ENCODE assay signal across 25 cellular contexts in genomic region chr17:76039121-76039520, GRCh38. TPM values are rescaled to one million over a fixed set of nuclear protein-coding genes. Genes with fewer than 3 reads are reported as not detected.
DNase-seq lines count a peak whose midpoint lies in the region; ATAC-seq, FAIRE-seq and TF ChIP-seq lines count a peak whose summit lies in the region.
"Had no signal": no experiment of that assay in that cellular context is flagged by ENCODE, and none has a peak within 500 bp of the region (broad histone marks: within the 10 kb centered on the region; RNA-seq: fewer than 3 reads in every experiment).

No MANE protein-coding gene starts in this region.

- H3K4me1 ChIP-seq in HEK293 (ENCODE audit: control insufficient read depth, insufficient read depth, low read length) (no peaks in the 10 kb centered on the region), GM12878 (ENCODE audit: control insufficient read depth, insufficient read depth, low read length) (no peaks in the 10 kb centered on the region), muscle layer of duodenum (ENCODE audit: control insufficient read depth in 1 of 2, insufficient read depth in 2 of 2, low read length in 2 of 2) (peaks cover 4 to 30% of the 10 kb centered on the region in 2 donors), testis (peaks cover 11% of the 10 kb centered on the region)
- H3K4me1 ChIP-seq: psoas muscle had no signal

- no peak for TF ChIP-seq CTCF in Calu3 (IDR thresholded peaks at IDR 0.05; ENCODE audit: unreplicated experiment)
- TF ChIP-seq CTCF in HEK293 (tag by site-specific recombination; IDR thresholded peaks at IDR 0.05), result no peak
- no peak for TF ChIP-seq CTCF in GM12878 (IDR thresholded peaks at IDR 0.05 in 2 of 3, conservative IDR thresholded peaks at IDR 0.05 in 1 of 3; ENCODE audit: control insufficient read depth in 2 of 3, extremely low read depth in 1 of 3, insufficient read depth in 1 of 3, low read depth in 3 of 3, low read length in 3 of 3)
- TF ChIP-seq CTCF in testis (IDR thresholded peaks at IDR 0.05), result no peak

- DNase-seq in Calu3 (no peak), GM12878 (ENCODE audit: low read depth, low spot score) (no peak), testis (no peak), putamen (ENCODE audit: low spot score) (no peak), NCI-H187 treated with DMSO at 0.1 percent for 48 hours (lab: John Stamatoyannopoulos, UW) (no peak)
- DNase-seq: activated CD4-positive, CD25-positive, alpha-beta regulatory T cell; CD4-positive, alpha-beta T cell; DMS153; GDM1; Karpas-422; midbrain; NCI-H1930; NCI-H345; psoas muscle; RPMI8226; stimulated activated CD4-positive, alpha-beta T cell treated with anti-CD3 and anti-CD28 coated beads, Interleukin-2, amount 100 ng/mL, for 48 hours; stimulated activated naive CD4-positive, alpha-beta T cell treated with Interleukin-2 at 50 U/mL for 16 hours; T-helper 9 cell had no signal

- RAD21 ChIA-PET in GM12878 (lab: Charles Lee; ENCODE audit: unreplicated experiment), result no interaction called here

- TF ChIP-seq EP300 in GM12878 (IDR thresholded peaks at IDR 0.05; ENCODE audit: borderline replicate concordance in 1 of 2, control insufficient read depth in 1 of 2, low read depth in 2 of 2, low read length in 2 of 2), result no peak

- H3K36me3 ChIP-seq in HEK293 (ENCODE audit: control insufficient read depth in 2 of 2, insufficient read depth in 1 of 2, low read length in 2 of 2), result peaks cover 46 to 75% of the 10 kb centered on the region in 2 experiments
- peaks cover 24 to 38% of the 10 kb centered on the region in 2 experiments for H3K36me3 ChIP-seq in GM12878 (ENCODE audit: control insufficient read depth in 2 of 2, insufficient read depth in 2 of 2, low read length in 1 of 2)
- peaks cover 54% of the 10 kb centered on the region in 2 donors for H3K36me3 ChIP-seq in muscle layer of duodenum (ENCODE audit: control insufficient read depth in 1 of 2, insufficient read depth in 2 of 2, low read length in 2 of 2)
- no peaks in the 10 kb centered on the region for H3K36me3 ChIP-seq in testis (ENCODE audit: low read depth, missing control alignments)

- BruUV-seq in Calu3 (replicated peaks; lab: Mats Ljungman, UMichigan) (TSS peak; percentile 73), GM12878 (replicated peaks; lab: Mats Ljungman, UMichigan) (TSS peak; percentile 67)

- H3K9ac ChIP-seq in GM12878 (ENCODE audit: control insufficient read depth, insufficient read depth, low read length), result no peak overlapping the region

- intact Hi-C loops in Calu3 (cut with micrococcal nuclease; ENCODE audit: unreplicated experiment) (no loop called here), GM12878 (cut with micrococcal nuclease; ENCODE audit: unreplicated experiment) (no loop called here), testis (cut with DNase I; ENCODE audit: low total_unique reads) (no loop called here)

- H3K27ac ChIP-seq in HEK293 (ENCODE audit: extremely low read depth, low read depth, low read length) (0 out of 2 replicates have a peak overlapping the region, but pooled peaks have one; percentile 52), GM12878 (ENCODE audit: control insufficient read depth, insufficient read depth) (no peak overlapping the region), muscle layer of duodenum (ENCODE audit: low read length) (peak overlapping the region; percentile 64), testis (no peak overlapping the region)
- H3K27ac ChIP-seq: psoas muscle, tibial nerve had no signal

- no peak overlapping the region for H2AFZ ChIP-seq in GM12878 (ENCODE audit: control insufficient read depth, low read depth, low read length)

- no peak for ATAC-seq in GM12878
- ATAC-seq in HG03159 (IDR thresholded peaks at IDR 0.05; ENCODE audit: unreplicated experiment), result no peak
- ATAC-seq: esophagus mucosa had no signal

- H4K20me1 ChIP-seq in GM12878 (ENCODE audit: control insufficient read depth, insufficient read depth), result no peaks in the 10 kb centered on the region

- SMC1A ChIA-PET in GM12878 (lab: Charles Lee; ENCODE audit: uncharacterized antibody, unreplicated experiment), result no interaction called here

- H3K9me3 ChIP-seq in HEK293 (ENCODE audit: control insufficient read depth, insufficient read depth, low read depth, low read length) (no peaks in the 10 kb centered on the region), GM12878 (replicated peaks; ENCODE audit: control insufficient read depth, insufficient read depth, low read length) (no peaks in the 10 kb centered on the region), muscle layer of duodenum (ENCODE audit: control insufficient read depth in 1 of 2, low read length in 2 of 2) (no peaks in the 10 kb centered on the region), testis (no peaks in the 10 kb centered on the region)
- H3K9me3 ChIP-seq: psoas muscle, tibial nerve had no signal

- H3K4me3 Mint-ChIP-seq in Calu3 (ENCODE audit: low read depth, unreplicated experiment), result no peak overlapping the region
- H3K4me3 Mint-ChIP-seq: CD4-positive, alpha-beta T cell had no signal

- in situ Hi-C loops in GM12878 (cut with MboI), result no loop called here

- H3K79me2 ChIP-seq in GM12878 (ENCODE audit: control insufficient read depth, insufficient read depth, low read length), result no peaks in the 10 kb centered on the region

- TF ChIP-seq POLR2A in GM12878 (IDR thresholded peaks at IDR 0.05; ENCODE audit: low read depth, low read length) (no peak; the same call in 1 of the 2 replicates), testis (IDR thresholded peaks at IDR 0.05) (no peak)

- peaks cover 50% of the 10 kb centered on the region for H3K36me3 Mint-ChIP-seq in Calu3 (ENCODE audit: insufficient read depth, unreplicated experiment)

- 91% methylated on average over 6 of the region's 6 CpGs for WGBS in GM12878 (ENCODE audit: insufficient coverage, insufficient replicate concordance, low lambda C conversion rate, missing lambda C conversion rate)
- WGBS in testis, 2 donors, result 73 to 86% methylated on average over 6 of the region's 6 CpGs

- POLR2A ChIA-PET in HEK293 (lab: Yijun Ruan, JAX), result interaction anchor here (0.9 kb wide), 1 partner anchor 10 kb away, joined by 3 read pairs; no protein-coding TSS in a partner anchor
- POLR2A ChIA-PET in GM12878 (lab: Charles Lee), result no interaction called here

- H3K4me3 ChIP-seq in HEK293 (ENCODE audit: low read depth, low read length) (no peak overlapping the region), GM12878 (no peak overlapping the region), muscle layer of duodenum (ENCODE audit: low read depth in 1 of 2, low read length in 2 of 2) (no peak overlapping the region), testis (no peak overlapping the region)
- H3K4me3 ChIP-seq: psoas muscle, smooth muscle cell, tibial nerve had no signal

- CTCF ChIA-PET in Calu3 (lab: Charles Lee), result no interaction called here
- CTCF ChIA-PET in HEK293 (lab: Yijun Ruan, JAX), result interaction anchor here (0.5 to 1.1 kb wide), 3 partner anchors 25 to 289 kb away, joined by 3 to 4 read pairs (median 3); no protein-coding TSS in a partner anchor
- CTCF ChIA-PET in GM12878 (lab: Yijun Ruan, JAX), result no interaction called here

- H3K27me3 ChIP-seq in GM12878 (replicated peaks in 1 of 2; ENCODE audit: control insufficient read depth in 2 of 2, insufficient read depth in 2 of 2, low read length in 1 of 2) (no peaks in the 10 kb centered on the region), muscle layer of duodenum (ENCODE audit: low read depth, low read length) (no peaks in the 10 kb centered on the region), testis (no peaks in the 10 kb centered on the region)
- H3K27me3 ChIP-seq: tibial nerve had no signal

- TF ChIP-seq RAD21 in GM12878 (IDR thresholded peaks at IDR 0.05; ENCODE audit: insufficient read depth, low read depth, low read length), result no peak

- no peak for FAIRE-seq in GM12878 (lab: Jason Lieb, UNC)

- H3K4me1 Mint-ChIP-seq in Calu3 (ENCODE audit: low read depth, unreplicated experiment), result no peaks in the 10 kb centered on the region

- H3K27ac Mint-ChIP-seq in Calu3 (ENCODE audit: unreplicated experiment), result no peak overlapping the region

- H3K4me2 ChIP-seq in GM12878 (ENCODE audit: control insufficient read depth, insufficient read depth), result no peak overlapping the region
- H3K4me2 ChIP-seq: smooth muscle cell had no signal

- H3K27me3 Mint-ChIP-seq in Calu3 (ENCODE audit: unreplicated experiment), result no peaks in the 10 kb centered on the region
- H3K27me3 Mint-ChIP-seq: CD4-positive, alpha-beta T cell had no signal

- H3K9me3 Mint-ChIP-seq in Calu3 (ENCODE audit: low read depth, unreplicated experiment), result no peaks in the 10 kb centered on the region
- H3K9me3 Mint-ChIP-seq: CD4-positive, alpha-beta T cell had no signal

RNA-seq across cellular contexts. Expression of gene EVPL, which starts 12.0 kb away (rescaled TPM):
- total RNA-seq in Calu3 (2022), result 51.8 and 59.7 TPM in 2 replicates
- not detected in 2 replicates for total RNA-seq in GM12878 (2013; cell fraction: nucleolus; rRNA removed)
- not detected in 2 replicates for total RNA-seq in GM12878 (2014; rRNA removed)
- total RNA-seq in GM12878 (2014; rRNA removed; fragmentation: Illumina TruSeq; extraction: Trizol), result not detected in 2 replicates
- 0.03 TPM in 2 replicates for total RNA-seq in GM12878 (2021)
- not detected for polyA plus RNA-seq in GM12878 (2011; ENCODE audit: low read depth)
- polyA plus RNA-seq in GM12878 (2011; rRNA removed), result not detected in 2 replicates
- polyA plus RNA-seq in GM12878 (2011; cell fraction: cytosol; rRNA removed), result not detected in 2 replicates
- polyA plus RNA-seq in GM12878 (2011; cell fraction: nucleus; rRNA removed), result not detected in 2 replicates
- polyA plus RNA-seq in GM12878 (2012), result 0.03 TPM in 1 of 2 replicates, not detected in the other
- not detected in 2 replicates for polyA plus RNA-seq in GM12878 (2014; fragmentation: Illumina TruSeq; extraction: Trizol)
- polyA plus RNA-seq in GM12878 (2014; fragmentation: Nextera tagmentation; extraction: Ambion mirVana), result not detected
- polyA plus RNA-seq in GM12878 (2014; rRNA removed), result 0.01 TPM in 1 of 2 replicates, not detected in the other
- not detected for polyA plus RNA-seq in GM12878 (2016; fragmentation: Nextera tagmentation; extraction: Ambion mirVana)
- polyA minus RNA-seq in GM12878 (2011; rRNA and poly(A)+ RNA removed), result not detected in 2 replicates
- not detected in 2 replicates for polyA minus RNA-seq in GM12878 (2011; cell fraction: cytosol; rRNA and poly(A)+ RNA removed)
- not detected in 2 replicates for polyA minus RNA-seq in GM12878 (2011; cell fraction: nucleus; rRNA and poly(A)+ RNA removed)
- total RNA-seq in testis, result 1 to 10 TPM; 2.7 to 3.5 TPM
- polyA plus RNA-seq in testis (ENCODE audit: insufficient read depth, low read depth, low replicate concordance), result 1.2 TPM
- total RNA-seq: cerebellum had no signal

RNA-seq across cellular contexts. Expression of gene SRP68, which starts 33.2 kb away (rescaled TPM):
- 80.7 and 84.5 TPM in 2 replicates for total RNA-seq in Calu3 (2022)
- 59.5 and 59.6 TPM in 2 replicates for total RNA-seq in GM12878 (2013; cell fraction: nucleolus; rRNA removed)
- 27.5 and 30.2 TPM in 2 replicates for total RNA-seq in GM12878 (2014; rRNA removed)
- 24.7 and 26.6 TPM in 2 replicates for total RNA-seq in GM12878 (2014; rRNA removed; fragmentation: Illumina TruSeq; extraction: Trizol)
- total RNA-seq in GM12878 (2021), result 66.7 and 68.5 TPM in 2 replicates
- 83.3 TPM for polyA plus RNA-seq in GM12878 (2011; ENCODE audit: low read depth)
- polyA plus RNA-seq in GM12878 (2011; rRNA removed), result 68.5 and 84.8 TPM in 2 replicates
- polyA plus RNA-seq in GM12878 (2011; cell fraction: cytosol; rRNA removed), result 70.4 and 84.8 TPM in 2 replicates
- 55.2 and 59.4 TPM in 2 replicates for polyA plus RNA-seq in GM12878 (2011; cell fraction: nucleus; rRNA removed)
- 54.5 and 62.7 TPM in 2 replicates for polyA plus RNA-seq in GM12878 (2012)
- polyA plus RNA-seq in GM12878 (2014; fragmentation: Illumina TruSeq; extraction: Trizol), result 73.5 and 74.9 TPM in 2 replicates
- 10 to 100 TPM; 29.5 to 41.9 TPM for polyA plus RNA-seq in GM12878 (2014; fragmentation: Nextera tagmentation; extraction: Ambion mirVana)
- polyA plus RNA-seq in GM12878 (2014; rRNA removed), result 56.9 and 58.6 TPM in 2 replicates
- polyA plus RNA-seq in GM12878 (2016; fragmentation: Nextera tagmentation; extraction: Ambion mirVana), result 10 to 100 TPM; 87.0 to 89.7 TPM
- polyA minus RNA-seq in GM12878 (2011; rRNA and poly(A)+ RNA removed), result 71.2 and 71.4 TPM in 2 replicates
- 24.7 and 34.1 TPM in 2 replicates for polyA minus RNA-seq in GM12878 (2011; cell fraction: cytosol; rRNA and poly(A)+ RNA removed)
- polyA minus RNA-seq in GM12878 (2011; cell fraction: nucleus; rRNA and poly(A)+ RNA removed), result 22.6 and 39.7 TPM in 2 replicates
- 10 to 100 TPM; 49.2 to 53.4 TPM for total RNA-seq in testis
- polyA plus RNA-seq in testis (ENCODE audit: insufficient read depth, low read depth, low replicate concordance), result 79.6 TPM

RNA-seq across cellular contexts. Expression of gene GALR2, which starts 35.5 kb away (rescaled TPM):
- total RNA-seq in Calu3 (2022) (0.27 and 0.61 TPM in 2 replicates), GM12878 (2014; rRNA removed) (0.06 and 0.16 TPM in 2 replicates), GM12878 (2014; rRNA removed; fragmentation: Illumina TruSeq; extraction: Trizol) (not detected in 2 replicates), GM12878 (2021) (0.24 TPM in 1 of 2 replicates, not detected in the other), testis (1 to 10 TPM in 1 of 2 donors, under 1 TPM in 1; 0.31 to 1.6 TPM)
- not detected in 2 replicates for total RNA-seq in GM12878 (2013; cell fraction: nucleolus; rRNA removed)
- not detected for polyA plus RNA-seq in GM12878 (2011; ENCODE audit: low read depth)
- polyA plus RNA-seq in GM12878 (2011; rRNA removed) (0.22 TPM in 1 of 2 replicates, not detected in the other), GM12878 (2014; fragmentation: Illumina TruSeq; extraction: Trizol) (not detected in 2 replicates), GM12878 (2014; fragmentation: Nextera tagmentation; extraction: Ambion mirVana) (not detected), GM12878 (2014; rRNA removed) (0.20 and 0.42 TPM in 2 replicates), GM12878 (2016; fragmentation: Nextera tagmentation; extraction: Ambion mirVana) (1 to 10 TPM in 1 of 2 experiments, under 1 TPM in 1; 0.63 to 1.2 TPM), testis (ENCODE audit: insufficient read depth, low read depth, low replicate concordance) (0.47 TPM)
- polyA plus RNA-seq in GM12878 (2011; cell fraction: cytosol; rRNA removed), result 0.22 and 0.42 TPM in 2 replicates
- polyA plus RNA-seq in GM12878 (2011; cell fraction: nucleus; rRNA removed), result 0.37 and 0.75 TPM in 2 replicates
- polyA plus RNA-seq in GM12878 (2012), result 0.10 and 0.26 TPM in 2 replicates
- polyA minus RNA-seq in GM12878 (2011; rRNA and poly(A)+ RNA removed), result 0.15 TPM in 1 of 2 replicates, not detected in the other
- 0.94 TPM in 1 of 2 replicates, not detected in the other for polyA minus RNA-seq in GM12878 (2011; cell fraction: cytosol; rRNA and poly(A)+ RNA removed)
- polyA minus RNA-seq in GM12878 (2011; cell fraction: nucleus; rRNA and poly(A)+ RNA removed), result not detected in 2 replicates
- total RNA-seq: cerebellum, smooth muscle cell, tibial nerve had no signal
- polyA plus RNA-seq: smooth muscle cell had no signal

RNA-seq across cellular contexts. Expression of gene CDK3, which starts 38.5 kb away (rescaled TPM):
- total RNA-seq in Calu3 (2022) (9.4 and 9.8 TPM in 2 replicates), GM12878 (2014; rRNA removed) (1.1 and 1.6 TPM in 2 replicates), GM12878 (2014; rRNA removed; fragmentation: Illumina TruSeq; extraction: Trizol) (3.5 and 4.0 TPM in 2 replicates), GM12878 (2021) (5.3 and 6.9 TPM in 2 replicates), testis (10 to 100 TPM; 16.9 to 17.1 TPM)
- 5.8 and 7.3 TPM in 2 replicates for total RNA-seq in GM12878 (2013; cell fraction: nucleolus; rRNA removed)
- 2.2 TPM for polyA plus RNA-seq in GM12878 (2011; ENCODE audit: low read depth)
- polyA plus RNA-seq in GM12878 (2011; rRNA removed) (4.1 and 7.0 TPM in 2 replicates), GM12878 (2014; fragmentation: Illumina TruSeq; extraction: Trizol) (3.4 and 5.2 TPM in 2 replicates), GM12878 (2014; fragmentation: Nextera tagmentation; extraction: Ambion mirVana) (1 to 10 TPM; 1.3 to 1.6 TPM), GM12878 (2014; rRNA removed) (7.1 and 7.9 TPM in 2 replicates), GM12878 (2016; fragmentation: Nextera tagmentation; extraction: Ambion mirVana) (1 to 10 TPM; 3.5 to 4.5 TPM), testis (ENCODE audit: insufficient read depth, low read depth, low replicate concordance) (15.0 TPM)
- 8.2 and 12.7 TPM in 2 replicates for polyA plus RNA-seq in GM12878 (2011; cell fraction: cytosol; rRNA removed)
- polyA plus RNA-seq in GM12878 (2011; cell fraction: nucleus; rRNA removed), result 62.4 and 67.3 TPM in 2 replicates
- 4.9 and 5.6 TPM in 2 replicates for polyA plus RNA-seq in GM12878 (2012)
- polyA minus RNA-seq in GM12878 (2011; rRNA and poly(A)+ RNA removed), result 2.8 and 3.1 TPM in 2 replicates
- polyA minus RNA-seq in GM12878 (2011; cell fraction: cytosol; rRNA and poly(A)+ RNA removed), result not detected in 2 replicates
- 1.2 and 1.4 TPM in 2 replicates for polyA minus RNA-seq in GM12878 (2011; cell fraction: nucleus; rRNA and poly(A)+ RNA removed)

RNA-seq across cellular contexts. Expression of gene ZACN, which starts 39.9 kb away (rescaled TPM):
- 0.17 and 0.34 TPM in 2 replicates for total RNA-seq in Calu3 (2022)
- not detected in 2 replicates for total RNA-seq in GM12878 (2013; cell fraction: nucleolus; rRNA removed)
- total RNA-seq in GM12878 (2014; rRNA removed), result 0.06 and 0.11 TPM in 2 replicates
- 0.22 TPM in 1 of 2 replicates, not detected in the other for total RNA-seq in GM12878 (2014; rRNA removed; fragmentation: Illumina TruSeq; extraction: Trizol)
- total RNA-seq in GM12878 (2021), result 0.49 and 0.53 TPM in 2 replicates
- 4.0 TPM for polyA plus RNA-seq in GM12878 (2011; ENCODE audit: low read depth)
- polyA plus RNA-seq in GM12878 (2011; rRNA removed), result 0.14 and 0.23 TPM in 2 replicates
- 0.19 and 0.50 TPM in 2 replicates for polyA plus RNA-seq in GM12878 (2011; cell fraction: cytosol; rRNA removed)
- polyA plus RNA-seq in GM12878 (2011; cell fraction: nucleus; rRNA removed), result 3.3 and 4.1 TPM in 2 replicates
- 7.8 and 9.3 TPM in 2 replicates for polyA plus RNA-seq in GM12878 (2012)
- not detected in 2 replicates for polyA plus RNA-seq in GM12878 (2014; fragmentation: Illumina TruSeq; extraction: Trizol)
- under 1 TPM in 1 of 2 experiments, not detected in 1; 0.99 TPM for polyA plus RNA-seq in GM12878 (2014; fragmentation: Nextera tagmentation; extraction: Ambion mirVana)
- polyA plus RNA-seq in GM12878 (2014; rRNA removed), result 0.25 and 0.46 TPM in 2 replicates
- polyA plus RNA-seq in GM12878 (2016; fragmentation: Nextera tagmentation; extraction: Ambion mirVana), result 10 to 100 TPM in 1 of 2 experiments, 1 to 10 TPM in 1; 8.7 to 11.3 TPM
- polyA minus RNA-seq in GM12878 (2011; rRNA and poly(A)+ RNA removed), result 0.67 TPM in 1 of 2 replicates, not detected in the other
- polyA minus RNA-seq in GM12878 (2011; cell fraction: cytosol; rRNA and poly(A)+ RNA removed), result not detected in 2 replicates
- polyA minus RNA-seq in GM12878 (2011; cell fraction: nucleus; rRNA and poly(A)+ RNA removed), result 0.24 TPM in 1 of 2 replicates, not detected in the other
- total RNA-seq in testis, result under 1 TPM in 1 of 2 donors, not detected in 1; 0.31 TPM
- 0.13 TPM for polyA plus RNA-seq in testis (ENCODE audit: insufficient read depth, low read depth, low replicate concordance)
- total RNA-seq: cerebellum, esophagus mucosa, smooth muscle cell, tibial nerve had no signal

Comparison
In these comparisons a context has a peak if more than half of its experiments do, and no peak if none do; other contexts are left out.
1. H3K27ac ChIP-seq: peak in HEK293 (single experiment) and muscle layer of duodenum (single experiment); none in GM12878 (single experiment) and testis (0 of 2).
2. RNA of gene EVPL, which starts 12.0 kb away (total RNA-seq): 51.8 to 59.7 TPM in Calu3; 2.7 to 3.5 TPM in testis and 0.03 TPM in GM12878; every median in the first group is over 10 times any median in the second.